Comparison of ENCODE assay signal across 8 cellular contexts in the genomic region with DNA sequence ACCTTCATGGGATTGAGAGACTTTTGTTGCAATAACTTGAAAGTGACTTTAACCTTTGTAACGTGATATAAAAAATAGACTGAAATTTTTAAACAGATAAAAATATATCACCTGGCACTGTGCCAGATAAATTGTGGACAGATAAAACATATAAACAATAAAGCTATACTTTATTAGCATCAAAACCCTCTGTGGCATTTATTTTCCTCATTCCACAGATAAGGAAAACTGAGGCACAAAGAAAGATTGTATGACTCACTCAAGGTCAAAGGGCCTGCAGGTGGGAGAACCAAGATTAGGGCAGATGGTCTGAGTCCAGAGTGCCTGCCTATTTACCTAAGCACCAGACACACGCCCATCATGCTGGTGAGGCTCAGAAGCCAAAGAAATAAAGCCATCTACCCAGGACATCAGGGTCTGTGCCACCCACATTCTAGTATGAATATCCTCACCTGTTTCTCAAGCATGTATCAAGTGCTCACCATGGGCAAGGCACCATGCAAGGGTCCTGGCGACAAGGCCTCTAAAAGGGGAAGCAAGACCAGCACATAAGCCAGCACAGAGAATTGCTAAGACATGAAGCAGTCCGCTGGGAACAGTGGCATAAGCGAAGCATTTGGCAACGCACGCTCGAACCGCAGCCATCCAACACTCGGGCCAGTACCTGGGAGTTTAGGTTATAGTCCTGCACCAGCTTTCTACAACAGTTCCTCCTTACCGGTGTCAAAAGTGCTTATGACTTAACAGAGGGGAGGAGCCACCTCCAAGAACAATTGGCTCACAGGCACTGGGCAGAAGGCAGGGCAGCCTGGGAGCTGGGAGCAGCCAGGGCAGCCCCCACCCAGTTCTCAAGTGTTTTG. TPM values are rescaled to one million over a fixed set of nuclear protein-coding genes. Genes with fewer than 3 reads are reported as not detected.
DNase-seq lines count a peak whose midpoint lies in the region; ATAC-seq and TF ChIP-seq lines count a peak whose summit lies in the region.

No MANE protein-coding gene starts in this region.

- H3K36me3 ChIP-seq in SJCRH30: 0 out of 2 replicates have a peak, but pooled peaks cover 4% of the 10 kb centered on the region

- peak overlapping the region; percentile 57 for H3K27ac ChIP-seq in AG04450 (ENCODE audit: low read depth, low read length)
- H3K27ac ChIP-seq in SJCRH30: peak overlapping the region; percentile 71
- peak overlapping the region in 58 of 59 donors; percentile 30 to 91 (median 74) for H3K27ac ChIP-seq in dorsolateral prefrontal cortex

- CTCF ChIA-PET in AG04450 (lab: Charles Lee): interaction anchor here (1.8 kb wide), 1 partner anchor 69 kb away, joined by 4 read pairs; no protein-coding TSS in a partner anchor

- peaks cover 66% of the 10 kb centered on the region for H3K4me1 ChIP-seq in SJCRH30

- intact Hi-C loops in dorsolateral prefrontal cortex (cut with DNase I): no loop called here

- in situ Hi-C loops in GM13977 (cut with MboI; ENCODE audit: low pct_unique_long_range_greater_than_20kb, low sequenced_read_pairs, unreplicated experiment): no loop called here

- H3K4me3 ChIP-seq in AG04450 (ENCODE audit: low read depth, low read length): peak overlapping the region; percentile 35
- no peak overlapping the region for H3K4me3 ChIP-seq in SJCRH30
- H3K4me3 ChIP-seq in dorsolateral prefrontal cortex: peak overlapping the region in 33 of 59 donors; percentile 2 to 41 (median 22)

- no peak for DNase-seq in AG04450 (ENCODE audit: low read depth, low spot score)
- DNase-seq in HT-29 (ENCODE audit: low spot score): peak; percentile 85
- DNase-seq in SJCRH30: no peak
- DNase-seq in dorsolateral prefrontal cortex: peak in 1 of 10 donors; percentile 62
- DNase-seq in myocyte (ENCODE audit: low read depth): peak; percentile 62
- no peak for DNase-seq in NCI-H2081 treated with DMSO at 0.1 percent for 48 hours (lab: John Stamatoyannopoulos, UW)
- no peak for DNase-seq in GM13977 (ENCODE audit: low spot score)

- no peaks in the 10 kb centered on the region for H3K27me3 ChIP-seq in AG04450 (ENCODE audit: control insufficient read depth, insufficient read depth, low read length)
- no peaks in the 10 kb centered on the region for H3K27me3 ChIP-seq in SJCRH30
- no peaks in the 10 kb centered on the region for H3K27me3 ChIP-seq in dorsolateral prefrontal cortex

- ATAC-seq in HG02571 (IDR thresholded peaks at IDR 0.05; ENCODE audit: unreplicated experiment): no peak

- TF ChIP-seq CTCF in AG04450 (IDR thresholded peaks at IDR 0.05; ENCODE audit: low read depth, low read length): no peak
- no peak for TF ChIP-seq CTCF in dorsolateral prefrontal cortex (IDR thresholded peaks at IDR 0.05 in 54 of 56, conservative IDR thresholded peaks at IDR 0.05 in 2 of 56; ENCODE audit: low read depth in 1 of 56, partially characterized antibody in 56 of 56)
- no peak for TF ChIP-seq CTCF in GM13977 (IDR thresholded peaks at IDR 0.05; ENCODE audit: extremely low read depth, insufficient read depth, missing control alignments)

- H3K9me3 ChIP-seq in AG04450 (ENCODE audit: control insufficient read depth, insufficient read depth, low read length) (no peaks in the 10 kb centered on the region), SJCRH30 (replicated peaks) (no peaks in the 10 kb centered on the region)

- POLR2A ChIA-PET in AG04450 (lab: Yijun Ruan, JAX): interaction anchor here (0.6 to 1.3 kb wide), 7 partner anchors 8 to 75 kb away, joined by 3 to 15 read pairs (median 3); partner anchors contain the start of gene MYH9

RNA-seq across cellular contexts. Expression of gene MYH9, which starts 17.6 kb away (rescaled TPM):
- polyA plus RNA-seq in AG04450 (2011; rRNA removed): 338 and 432 TPM in 2 replicates
- 1,487 and 1,729 TPM in 2 replicates for polyA minus RNA-seq in AG04450 (2011; rRNA and poly(A)+ RNA removed)
- total RNA-seq in HT-29 (2014; rRNA removed; shearing (Covaris generic)): 258 and 259 TPM in 2 replicates
- total RNA-seq in SJCRH30 (2014; rRNA removed; shearing (Covaris generic)): 151 TPM in 2 replicates
- total RNA-seq in dorsolateral prefrontal cortex: 100 to 1,000 TPM in 119 of 120 experiments, 10 to 100 TPM in 1; 95.7 to 282 (median 162) TPM
- 242 and 315 TPM in 2 replicates for total RNA-seq in myocyte
- 878 TPM for polyA plus RNA-seq in myocyte (2012)

Comparison
In these comparisons a context has a peak if more than half of its experiments do, and no peak if none do; other contexts are left out.
1. DNase-seq: peak in HT-29 (single experiment) and myocyte (single experiment); none in AG04450 (single experiment), SJCRH30 (0 of 2), NCI-H2081 treated with DMSO at 0.1 percent for 48 hours (single experiment) and GM13977 (single experiment).
2. Peak in every context shown above with its lines, with median percentiles within 50 percentile points of each other: H3K27ac ChIP-seq.